Comparison of ENCODE assay signal across 18 cellular contexts in the genomic region with DNA sequence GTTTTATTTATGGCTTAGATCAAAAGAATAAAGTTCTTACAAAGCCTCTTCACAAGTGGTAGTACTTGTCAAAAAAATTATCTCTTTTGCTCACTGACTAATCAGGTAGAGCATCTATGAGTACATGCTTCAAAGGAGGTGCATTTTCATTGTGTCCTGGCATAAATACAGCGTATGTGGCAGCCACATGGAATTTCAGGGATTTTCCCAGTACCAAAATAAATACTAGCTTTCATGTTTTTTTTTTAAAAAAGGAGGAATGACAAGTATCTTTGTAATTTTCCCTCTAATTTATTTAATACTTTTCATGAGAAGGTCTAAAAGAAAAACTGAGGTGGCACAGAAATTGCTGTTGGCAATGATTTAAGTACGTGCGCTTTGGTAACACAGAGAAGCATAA.
"Had no signal": no experiment of that assay in that cellular context is flagged by ENCODE, and none has a peak within 500 bp of the region (broad histone marks: within the 10 kb centered on the region; RNA-seq: fewer than 3 reads in every experiment).

No MANE protein-coding gene starts in this region.

- H3K4me3 ChIP-seq: body of pancreas, cardiac muscle cell, testis, vagina had no signal

- H3K27ac ChIP-seq: body of pancreas, cardiac muscle cell, testis, vagina, VCaP had no signal

- DNase-seq: activated CD4-positive, alpha-beta T cell treated with anti-CD3 and anti-CD28 coated beads, Interleukin-2, amount 10 ng/mL, durations not matched to agents 24 days and 14 days; activated CD8-positive, alpha-beta memory T cell treated with anti-CD3 and anti-CD28 coated beads, Interleukin-2, amount 10 ng/mL, durations not matched to agents 7 days and 5 days; activated CD8-positive, alpha-beta T cell treated with anti-CD3 and anti-CD28 coated beads for 36 hours; activated effector memory CD4-positive, alpha-beta T cell treated with anti-CD3 and anti-CD28 coated beads, Interleukin-2, amount 50 U/mL, for 16 hours; activated naive CD4-positive, alpha-beta T cell treated with anti-CD3 and anti-CD28 coated beads, Interleukin-2, amount 10 ng/mL, durations not matched to agents 7 days and 5 days; activated T-cell treated with anti-CD3 and anti-CD28 coated beads for 4 hours; amygdala; body of pancreas; dermis blood vessel endothelial cell; effector CD8-positive, alpha-beta T cell; hypothalamus; stimulated activated CD4-positive, alpha-beta T cell treated with anti-CD3 and anti-CD28 coated beads, Interleukin-2, amount 100 ng/mL, for 48 hours; stimulated activated CD8-positive, alpha-beta memory T cell treated with anti-CD3 and anti-CD28 coated beads, Interleukin-4, amount 100 ng/mL, for 48 hours; stimulated activated naive B cell treated with anti-CD40 and anti-IgM and Interleukin-4, amounts not matched to agents 10 μg/mL and 1 μg/mL and 100 μg/mL, for 72 hours; testis had no signal

- H3K27me3 ChIP-seq: body of pancreas, cardiac muscle cell, testis, vagina had no signal

- H3K4me1 ChIP-seq: body of pancreas, testis, vagina had no signal

- H3K9me3 ChIP-seq: body of pancreas, testis, vagina had no signal

- H3K36me3 ChIP-seq: cardiac muscle cell, vagina had no signal
